ENCODE assay signal across 1 cellular context in genomic region chr3:143016321-143016972, GRCh38.
TF ChIP-seq lines count a peak whose summit lies in the region.

No MANE protein-coding gene starts in this region.

TF ChIP-seq in IMR-90, 13 proteins besides CTCF, POLR2A, EP300 and RAD21 (continued from another document):
- peak; percentile 54 for TF ChIP-seq CEBPB (IDR thresholded peaks at IDR 0.05; ENCODE audit: low read depth, low read length)
- TF ChIP-seq BHLHE40 (IDR thresholded peaks at IDR 0.05; ENCODE audit: low read depth, low read length), result no peak
TF ChIP-seq in IMR-90: peak in this region for 1.
